17 cellular contexts compared by ENCODE assay signal in genomic region chr7:130324270-130324669, GRCh38. TPM values are rescaled to one million over a fixed set of nuclear protein-coding genes. Genes with fewer than 3 reads are reported as not detected.
DNase-seq lines count a peak whose midpoint lies in the region; ATAC-seq, FAIRE-seq and TF ChIP-seq lines count a peak whose summit lies in the region.
"Had no signal": no experiment of that assay in that cellular context is flagged by ENCODE, and none has a peak within 500 bp of the region (broad histone marks: within the 10 kb centered on the region; RNA-seq: fewer than 3 reads in every experiment).

No MANE protein-coding gene starts in this region.

- intact Hi-C loops in left lung (cut with DNase I), result no loop called here

- H3K27me3 Mint-ChIP-seq in mesothelial cell of epicardium (ENCODE audit: low read depth), result no peaks in the 10 kb centered on the region

- TF ChIP-seq POLR2A in Peyer's patch (IDR thresholded peaks at IDR 0.05), result no peak

- H3K4me3 Mint-ChIP-seq in mesothelial cell of epicardium, result no peak overlapping the region
- H3K4me3 Mint-ChIP-seq: CD4-positive, alpha-beta memory T cell had no signal

- H3K9me3 ChIP-seq in Peyer's patch, result no peaks in the 10 kb centered on the region
- no peaks in the 10 kb centered on the region for H3K9me3 ChIP-seq in small intestine (ENCODE audit: control insufficient read depth, low read depth)
- no peaks in the 10 kb centered on the region for H3K9me3 ChIP-seq in left lung

- peaks cover 2% of the 10 kb centered on the region for H3K36me3 Mint-ChIP-seq in mesothelial cell of epicardium
- H3K36me3 Mint-ChIP-seq: CD4-positive, alpha-beta memory T cell had no signal

- H3K27ac ChIP-seq in Peyer's patch (no peak overlapping the region), small intestine (ENCODE audit: low read depth in 1 of 2, low read length in 1 of 2) (no peak overlapping the region), left lung (no peak overlapping the region)

- H3K27ac Mint-ChIP-seq in mesothelial cell of epicardium, result peak overlapping the region; percentile 85

- H3K4me3 ChIP-seq in Peyer's patch (no peak overlapping the region), small intestine (ENCODE audit: low read depth in 1 of 2, low read length in 2 of 2) (no peak overlapping the region), left lung (no peak overlapping the region)

- no peaks in the 10 kb centered on the region for H3K36me3 ChIP-seq in Peyer's patch
- H3K36me3 ChIP-seq in small intestine (ENCODE audit: control insufficient read depth in 2 of 2, insufficient read depth in 2 of 2, low read length in 2 of 2), result no peaks in the 10 kb centered on the region
- no peaks in the 10 kb centered on the region for H3K36me3 ChIP-seq in left lung

- no peak for ATAC-seq in left lung

- 93 to 98% (median 95%) methylated on average over 9 of the region's 9 CpGs for WGBS in small intestine, 3 donors

- H3K27me3 ChIP-seq in Peyer's patch (no peaks in the 10 kb centered on the region), small intestine (ENCODE audit: control insufficient read depth in 2 of 2, insufficient read depth in 2 of 2, low read length in 2 of 2) (no peaks in the 10 kb centered on the region), left lung (no peaks in the 10 kb centered on the region)

- TF ChIP-seq CTCF in mesothelial cell of epicardium (IDR thresholded peaks at IDR 0.05; ENCODE audit: unreplicated experiment) (no peak), Peyer's patch (IDR thresholded peaks at IDR 0.05) (no peak), left lung (IDR thresholded peaks at IDR 0.05) (no peak)

- H3K4me1 Mint-ChIP-seq in mesothelial cell of epicardium, result peaks cover 33% of the 10 kb centered on the region
- H3K4me1 Mint-ChIP-seq: CD4-positive, alpha-beta memory T cell had no signal

- FAIRE-seq in small intestine (lab: Jason Lieb, UNC), result no peak
- FAIRE-seq: A204.1, H1 had no signal

- H3K4me1 ChIP-seq in Peyer's patch, result no peaks in the 10 kb centered on the region
- no peaks in the 10 kb centered on the region for H3K4me1 ChIP-seq in small intestine (ENCODE audit: control insufficient read depth in 2 of 2, insufficient read depth in 1 of 2, low read depth in 1 of 2, low read length in 1 of 2)
- no peaks in the 10 kb centered on the region for H3K4me1 ChIP-seq in left lung

- H3K9me3 Mint-ChIP-seq in mesothelial cell of epicardium, result no peaks in the 10 kb centered on the region
- H3K9me3 Mint-ChIP-seq: CD4-positive, alpha-beta memory T cell had no signal

- DNase-seq in DMS 273 (lab: John Stamatoyannopoulos, UW; ENCODE audit: unreplicated experiment), result peak; percentile 70
- peak; percentile 65 for DNase-seq in M059J (ENCODE audit: low read depth)
- DNase-seq in amniotic epithelial cell (ENCODE audit: low read depth), result peak; percentile 59
- DNase-seq in mesothelial cell of epicardium (ENCODE audit: low spot score in 2 of 2, unreplicated experiment in 2 of 2), result no peak
- no peak for DNase-seq in Peyer's patch
- DNase-seq in C1 segment of cervical spinal cord (lab: John Stamatoyannopoulos, UW), result no peak
- DNase-seq in small intestine, result no peak
- no peak for DNase-seq in left lung
- DNase-seq: CD4-positive, alpha-beta memory T cell; DMS53; KBM-7; NCI-H1930; NCI-H526 had no signal

RNA-seq across cellular contexts. Expression of gene CPA5, which starts 20.3 kb away (rescaled TPM):
- total RNA-seq in M059J (2014; rRNA removed; shearing (Covaris generic)), result not detected in 2 replicates
- 0.58 TPM in 1 of 3 replicates, not detected in the others for total RNA-seq in mesothelial cell of epicardium
- total RNA-seq in Peyer's patch, result not detected
- polyA plus RNA-seq in small intestine, result under 1 TPM in 1 of 3 donors, not detected in 2; 0.04 TPM
- not detected for total RNA-seq in left lung
- total RNA-seq: CD4-positive, alpha-beta memory T cell; H1; SK-MEL-5 had no signal

RNA-seq across cellular contexts. Expression of gene CPA4, which starts 31.3 kb away (rescaled TPM):
- 564 and 723 TPM in 2 replicates for total RNA-seq in M059J (2014; rRNA removed; shearing (Covaris generic))
- total RNA-seq in mesothelial cell of epicardium (3.9 to 5.8 TPM (median 4.1 TPM) in 3 replicates), Peyer's patch (not detected), left lung (1 to 10 TPM in 1 of 2 donors, under 1 TPM in 1; 0.20 to 1.5 TPM)
- under 1 TPM in 1 of 3 donors, not detected in 2; 0.09 TPM for polyA plus RNA-seq in small intestine
- total RNA-seq: CD4-positive, alpha-beta memory T cell; H1 had no signal
- polyA plus RNA-seq: CD4-positive, alpha-beta memory T cell had no signal

RNA-seq across cellular contexts. Expression of gene CPA1, which starts 56.0 kb away (rescaled TPM):
- total RNA-seq in M059J (2014; rRNA removed; shearing (Covaris generic)), result not detected in 2 replicates
- total RNA-seq in mesothelial cell of epicardium (0.75 to 1.4 TPM (median 1.1 TPM) in 3 replicates), Peyer's patch (not detected), left lung (under 1 TPM in 1 of 2 donors, not detected in 1; 0.34 TPM)
- 10 to 100 TPM in 2 of 3 donors, under 1 TPM in 1; 0.28 to 12.7 (median 12.2) TPM for polyA plus RNA-seq in small intestine
- total RNA-seq: CD4-positive, alpha-beta memory T cell; H1; SK-MEL-5 had no signal
- polyA plus RNA-seq: CD4-positive, alpha-beta memory T cell; H1 had no signal

RNA-seq across cellular contexts. Expression of gene CPA2, which starts 57.6 kb away (rescaled TPM):
- total RNA-seq in M059J (2014; rRNA removed; shearing (Covaris generic)), result 0.17 and 3.0 TPM in 2 replicates
- total RNA-seq in mesothelial cell of epicardium (0.54 to 0.73 TPM (median 0.72 TPM) in 3 replicates), Peyer's patch (10 to 100 TPM in 1 of 4 donors, 1 to 10 TPM in 2, not detected in 1; 2.6 to 12.6 (median 2.7) TPM), left lung (not detected)
- 10 to 100 TPM; 12.9 to 25.4 (median 14.1) TPM for polyA plus RNA-seq in small intestine
- total RNA-seq: CD4-positive, alpha-beta memory T cell; H1; SK-MEL-5 had no signal
- polyA plus RNA-seq: BJ; CD4-positive, alpha-beta memory T cell had no signal

Comparison
In these comparisons a context has a peak if more than half of its experiments do, and no peak if none do; other contexts are left out.
1. DNase-seq: peak in DMS 273 (single experiment), M059J (single experiment) and amniotic epithelial cell (single experiment); none in mesothelial cell of epicardium (0 of 2), Peyer's patch (0 of 3), C1 segment of cervical spinal cord (0 of 14), small intestine (single experiment) and left lung (0 of 2).
2. RNA of gene CPA4, which starts 31.3 kb away (total RNA-seq): 564 to 723 TPM in M059J; 3.9 to 5.8 TPM in mesothelial cell of epicardium, 0.20 to 1.5 TPM in left lung and not detected in Peyer's patch; every median in the first group is over 10 times any median in the second.